In the genomic region with DNA sequence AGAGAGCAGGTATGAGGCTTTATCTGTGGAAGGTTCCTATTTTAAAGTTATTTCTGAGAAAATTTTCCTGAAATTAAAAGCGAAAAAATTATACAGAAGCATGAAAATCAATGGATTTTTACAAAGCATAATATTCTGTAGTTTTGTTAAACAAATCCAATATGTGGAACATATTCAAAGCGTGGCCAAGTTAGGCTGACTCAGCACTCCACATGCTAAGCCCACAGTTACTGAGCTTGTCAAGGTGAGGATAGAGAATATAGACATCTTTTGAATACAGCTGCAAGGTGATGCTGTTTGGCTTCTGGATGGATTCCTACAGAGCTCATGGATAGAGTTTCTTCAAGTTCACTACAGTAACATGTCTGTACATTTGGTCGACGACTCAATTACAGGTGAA, we compare ENCODE assay signal across 34 cellular contexts.
"Had no signal": no experiment of that assay in that cellular context is flagged by ENCODE, and none has a peak within 500 bp of the region (broad histone marks: within the 10 kb centered on the region; RNA-seq: fewer than 3 reads in every experiment).

No MANE protein-coding gene starts in this region.

- H3K36me3 ChIP-seq: MG63 had no signal

- H3K27me3 ChIP-seq: MG63 had no signal

- H3K9me3 ChIP-seq: MG63 had no signal

- H3K4me3 ChIP-seq: MG63 had no signal

- DNase-seq: Karpas-422, Kasumi-1, MG63, MM.1S, MV-4-11, NCI-H1048, NCI-H1092, NCI-H1092 treated with DMSO at 0.1 percent for 48 hours, NCI-H1105, NCI-H1105 treated with DMSO at 0.1 percent for 48 hours, NCI-H1417, NCI-H1417 treated with DMSO at 0.1 percent for 48 hours, NCI-H1436, NCI-H1436 treated with DMSO at 0.1 percent for 48 hours, NCI-H146, NCI-H1694, NCI-H1694 treated with DMSO at 0.1 percent for 48 hours, NCI-H187, NCI-H187 treated with DMSO at 0.1 percent for 48 hours, NCI-H1930, NCI-H2029, NCI-H2029 treated with DMSO at 0.1 percent for 48 hours, NCI-H2081, NCI-H2081 treated with DMSO at 0.1 percent for 48 hours, NCI-H2107, NCI-H2171, NCI-H2171 treated with DMSO at 0.1 percent for 48 hours, NCI-H2227 treated with DMSO at 0.1 percent for 48 hours, NCI-H226, NCI-H345, NCI-H446, NCI-H446 treated with DMSO at 0.1 percent for 48 hours, NCI-H510A, NCI-H510A treated with DMSO at 0.1 percent for 48 hours had no signal
